Comparison of ENCODE assay signal across 10 cellular contexts in genomic region chr1:219903353-219903871, GRCh38. TPM values are rescaled to one million over a fixed set of nuclear protein-coding genes. Genes with fewer than 3 reads are reported as not detected.
"Had no signal": no experiment of that assay in that cellular context is flagged by ENCODE, and none has a peak within 500 bp of the region (broad histone marks: within the 10 kb centered on the region; RNA-seq: fewer than 3 reads in every experiment).

No MANE protein-coding gene starts in this region.

- FAIRE-seq: H1, H54, HepG2 had no signal

- H3K4me3 Mint-ChIP-seq: H9, HFFc6, IgD-negative memory B cell had no signal

- H3K4me3 ChIP-seq: GM23248 had no signal

- H2AFZ ChIP-seq: GM23248 had no signal

- H3K9me3 Mint-ChIP-seq: H9, IgD-negative memory B cell had no signal

- H3K9ac ChIP-seq: GM23248 had no signal

- H3K27ac ChIP-seq: GM23248 had no signal

- H3K36me3 Mint-ChIP-seq: IgD-negative memory B cell had no signal

- DNase-seq: GM23248, H9, HCEC 1CT, HFFc6, KG1 had no signal

- ATAC-seq: HepG2 had no signal

- H3K27ac Mint-ChIP-seq: H9, HFFc6 had no signal

RNA-seq across cellular contexts. Expression of gene SLC30A10, which starts 24.9 kb away (rescaled TPM):
- total RNA-seq: GM23248, HFFc6, HT1080 had no signal
- polyA plus RNA-seq: GM23248, IgD-negative memory B cell had no signal
